Comparison of ENCODE assay signal across 11 cellular contexts in the genomic region with DNA sequence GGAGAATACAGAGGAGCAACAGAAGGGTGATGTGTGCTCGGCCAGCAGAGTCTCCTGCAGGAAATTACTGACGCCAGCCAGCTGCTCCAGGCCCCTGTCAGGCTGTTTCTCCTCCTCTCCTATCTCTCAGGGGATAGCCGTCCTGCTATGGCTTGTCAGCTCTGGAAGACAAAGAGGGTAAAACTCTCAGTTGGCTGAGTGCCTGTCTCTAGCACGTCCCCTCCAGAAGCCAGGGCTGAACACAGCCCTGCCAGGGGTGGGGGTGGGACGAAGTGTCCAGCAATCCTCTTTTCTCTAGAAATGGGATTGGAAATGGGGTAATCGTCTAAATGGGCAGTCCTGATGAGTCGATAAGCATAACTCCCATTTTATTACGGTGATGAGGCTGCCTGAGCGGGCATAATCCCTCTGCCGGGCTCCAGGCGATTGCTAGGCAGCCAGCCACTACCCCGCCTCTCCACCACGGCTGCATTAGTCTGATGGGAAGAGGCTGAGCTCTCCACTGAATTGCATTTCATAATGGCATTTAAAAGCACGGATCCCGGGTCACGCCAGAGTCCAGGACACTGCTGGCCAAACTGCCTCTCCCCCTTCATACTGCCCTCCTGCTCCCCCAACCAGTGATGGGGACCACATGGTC.
DNase-seq lines count a peak whose midpoint lies in the region; ATAC-seq and TF ChIP-seq lines count a peak whose summit lies in the region.
"Had no signal": no experiment of that assay in that cellular context is flagged by ENCODE, and none has a peak within 500 bp of the region (broad histone marks: within the 10 kb centered on the region; RNA-seq: fewer than 3 reads in every experiment).

No MANE protein-coding gene starts in this region.

- no peaks in the 10 kb centered on the region for H3K9me3 Mint-ChIP-seq in MCF 10A (ENCODE audit: unreplicated experiment)
- no peaks in the 10 kb centered on the region for H3K9me3 Mint-ChIP-seq in activated naive CD8-positive, alpha-beta T cell treated with anti-CD3 and anti-CD28 coated beads, Interleukin-2, amount 50 U/mL, for 24 hours
- H3K9me3 Mint-ChIP-seq: T-helper 1 cell treated with Interleukin-12 subunit alpha and Interleukin-12 subunit beta and Interleukin-4 antibody, amounts not matched to agents 30 μg/mL and 1 μg/mL, for 36 hours had no signal

- WGBS in prostate gland, result 5% methylated on average over 16 of the region's 16 CpGs

- DNase-seq in breast epithelium (ENCODE audit: low spot score in 2 of 2) (no peak), MCF 10A (ENCODE audit: unreplicated experiment) (no peak), mucosa of descending colon (peak; percentile 9 to 62 (median 21)), uterus (peak; percentile 15 to 44), prostate gland (ENCODE audit: low spot score) (no peak)
- no peak for DNase-seq in activated naive CD8-positive, alpha-beta T cell treated with anti-CD3 and anti-CD28 coated beads, Interleukin-2, amount 50 U/mL, for 24 hours
- DNase-seq: activated gamma-delta T cell treated with Interleukin-2 at 50 U/mL for 16 hours, Kasumi-1 had no signal

- H3K4me3 ChIP-seq in breast epithelium (peak overlapping the region; percentile 5 to 49 (median 32)), endocrine pancreas (ENCODE audit: control insufficient read depth, insufficient read depth, low read length) (peak overlapping the region; percentile 23), mucosa of descending colon (no peak overlapping the region), uterus (peak overlapping the region in 1 of 2 donors; percentile 16), prostate gland (no peak overlapping the region)

- H3K36me3 ChIP-seq in breast epithelium (no peaks in the 10 kb centered on the region), endocrine pancreas (ENCODE audit: control insufficient read depth, insufficient read depth, low read length) (no peaks in the 10 kb centered on the region), mucosa of descending colon (ENCODE audit: low read depth) (no peaks in the 10 kb centered on the region), uterus (no peaks in the 10 kb centered on the region), prostate gland (no peaks in the 10 kb centered on the region)

- H3K27me3 Mint-ChIP-seq in MCF 10A (ENCODE audit: insufficient read depth, unreplicated experiment), result peaks cover 91% of the 10 kb centered on the region
- H3K27me3 Mint-ChIP-seq in activated naive CD8-positive, alpha-beta T cell treated with anti-CD3 and anti-CD28 coated beads, Interleukin-2, amount 50 U/mL, for 24 hours, result peaks cover 5% of the 10 kb centered on the region

- H3K27me3 ChIP-seq in breast epithelium (no peaks in the 10 kb centered on the region), endocrine pancreas (ENCODE audit: control insufficient read depth, insufficient read depth, low read length) (no peaks in the 10 kb centered on the region), uterus (no peaks in the 10 kb centered on the region), prostate gland (replicated peaks; ENCODE audit: insufficient read depth) (no peaks in the 10 kb centered on the region)

- H3K9ac ChIP-seq in endocrine pancreas (ENCODE audit: control insufficient read depth, insufficient read depth, low read length), result no peak overlapping the region

- intact Hi-C loops in breast epithelium (cut with DNase I; ENCODE audit: low total_unique reads), result no loop called here
- intact Hi-C loops in MCF 10A (cut with micrococcal nuclease), result no loop called here
- intact Hi-C loops in mucosa of descending colon (cut with DNase I, micrococcal nuclease), result no loop called here
- intact Hi-C loops in uterus (cut with DNase I; ENCODE audit: low total_unique reads), result no loop called here
- intact Hi-C loops in prostate gland (cut with DNase I), result loop anchor here (5.0 kb wide), 1 partner anchor 160 kb away; no protein-coding TSS in a partner anchor

- no peak overlapping the region for H3K4me3 Mint-ChIP-seq in MCF 10A (ENCODE audit: unreplicated experiment)
- no peak overlapping the region for H3K4me3 Mint-ChIP-seq in activated naive CD8-positive, alpha-beta T cell treated with anti-CD3 and anti-CD28 coated beads, Interleukin-2, amount 50 U/mL, for 24 hours
- H3K4me3 Mint-ChIP-seq: T-helper 1 cell treated with Interleukin-12 subunit alpha and Interleukin-12 subunit beta and Interleukin-4 antibody, amounts not matched to agents 30 μg/mL and 1 μg/mL, for 36 hours had no signal

- BruUV-seq in MCF 10A (replicated peaks; lab: Mats Ljungman, UMichigan), result no TSS peak

- H3K4me1 ChIP-seq in breast epithelium, result no peaks in the 10 kb centered on the region
- H3K4me1 ChIP-seq in endocrine pancreas (ENCODE audit: control insufficient read depth, insufficient read depth, low read length), result no peaks in the 10 kb centered on the region
- no peaks in the 10 kb centered on the region for H3K4me1 ChIP-seq in mucosa of descending colon (ENCODE audit: low read depth)
- H3K4me1 ChIP-seq in uterus, result peaks cover 0 to 13% of the 10 kb centered on the region in 2 donors
- H3K4me1 ChIP-seq in prostate gland (replicated peaks), result no peaks in the 10 kb centered on the region

- CTCF ChIA-PET in MCF 10A (lab: Yijun Ruan, JAX), result no interaction called here

- no peak for TF ChIP-seq CTCF in breast epithelium (IDR thresholded peaks at IDR 0.05)
- no peak for TF ChIP-seq CTCF in MCF 10A (IDR thresholded peaks at IDR 0.05; ENCODE audit: unreplicated experiment)
- no peak for TF ChIP-seq CTCF in mucosa of descending colon (IDR thresholded peaks at IDR 0.05)
- no peak for TF ChIP-seq CTCF in uterus (IDR thresholded peaks at IDR 0.05)
- TF ChIP-seq CTCF in prostate gland (IDR thresholded peaks at IDR 0.05), result no peak

- H3K9me3 ChIP-seq in breast epithelium, result no peaks in the 10 kb centered on the region
- no peaks in the 10 kb centered on the region for H3K9me3 ChIP-seq in endocrine pancreas (ENCODE audit: control insufficient read depth, low read length)
- no peaks in the 10 kb centered on the region for H3K9me3 ChIP-seq in mucosa of descending colon
- H3K9me3 ChIP-seq in uterus, result no peaks in the 10 kb centered on the region
- no peaks in the 10 kb centered on the region for H3K9me3 ChIP-seq in prostate gland

- TF ChIP-seq POLR2A in breast epithelium (IDR thresholded peaks at IDR 0.05) (no peak), uterus (IDR thresholded peaks at IDR 0.05) (no peak), prostate gland (IDR thresholded peaks at IDR 0.05) (no peak)

- POLR2A ChIA-PET in MCF 10A (lab: Yijun Ruan, JAX), result no interaction called here

- ATAC-seq in mucosa of descending colon (peak; percentile 36), GM19463 (IDR thresholded peaks at IDR 0.05; ENCODE audit: unreplicated experiment) (no peak)
- ATAC-seq in activated naive CD8-positive, alpha-beta T cell treated with anti-CD3 and anti-CD28 coated beads, Interleukin-2, amount 50 U/mL, for 24 hours, result no peak

- no peaks in the 10 kb centered on the region for H3K36me3 Mint-ChIP-seq in MCF 10A (ENCODE audit: insufficient read depth, unreplicated experiment)
- H3K36me3 Mint-ChIP-seq in activated naive CD8-positive, alpha-beta T cell treated with anti-CD3 and anti-CD28 coated beads, Interleukin-2, amount 50 U/mL, for 24 hours (ENCODE audit: low read depth), result no peaks in the 10 kb centered on the region

- H3K4me1 Mint-ChIP-seq in MCF 10A (ENCODE audit: insufficient read depth, unreplicated experiment), result no peaks in the 10 kb centered on the region
- no peaks in the 10 kb centered on the region for H3K4me1 Mint-ChIP-seq in activated naive CD8-positive, alpha-beta T cell treated with anti-CD3 and anti-CD28 coated beads, Interleukin-2, amount 50 U/mL, for 24 hours

- H3K27ac ChIP-seq in breast epithelium (peak overlapping the region in 1 of 2 donors; percentile 2), uterus (peak overlapping the region; percentile 50 to 53), prostate gland (peak overlapping the region in 1 of 2 donors; percentile 53)

- H3K27ac Mint-ChIP-seq in MCF 10A (ENCODE audit: low read depth, unreplicated experiment), result no peak overlapping the region
- no peak overlapping the region for H3K27ac Mint-ChIP-seq in activated naive CD8-positive, alpha-beta T cell treated with anti-CD3 and anti-CD28 coated beads, Interleukin-2, amount 50 U/mL, for 24 hours
- H3K27ac Mint-ChIP-seq: T-helper 1 cell treated with Interleukin-12 subunit alpha and Interleukin-12 subunit beta and Interleukin-4 antibody, amounts not matched to agents 30 μg/mL and 1 μg/mL, for 36 hours had no signal

Comparison
In these comparisons a context has a peak if more than half of its experiments do, and no peak if none do; other contexts are left out.
1. DNase-seq: peak in mucosa of descending colon (3 of 3) and uterus (2 of 2); none in breast epithelium (0 of 2), MCF 10A (single experiment), activated naive CD8-positive, alpha-beta T cell treated with anti-CD3 and anti-CD28 coated beads, Interleukin-2, amount 50 U/mL, for 24 hours (single experiment) and prostate gland (single experiment).
2. H3K4me3 ChIP-seq: peak in breast epithelium (3 of 3) and endocrine pancreas (single experiment); none in mucosa of descending colon (single experiment) and prostate gland (0 of 2).